18 cellular contexts compared by ENCODE assay signal in genomic region chr6:110699780-110700179, GRCh38.
"Had no signal": no experiment of that assay in that cellular context is flagged by ENCODE, and none has a peak within 500 bp of the region (broad histone marks: within the 10 kb centered on the region; RNA-seq: fewer than 3 reads in every experiment).

No MANE protein-coding gene starts in this region.

- DNase-seq: activated CD4-positive, alpha-beta T cell treated with anti-CD3 and anti-CD28 coated beads for 4 hours; activated CD8-positive, alpha-beta memory T cell treated with anti-CD3 and anti-CD28 coated beads, Interleukin-2, amount 50 U/mL, for 4 hours; activated CD8-positive, alpha-beta T cell treated with anti-CD3 and anti-CD28 coated beads for 36 hours; activated gamma-delta T cell treated with Interleukin-2 at 50 U/mL for 16 hours; activated naive CD8-positive, alpha-beta T cell treated with anti-CD3 and anti-CD28 coated beads for 36 hours; activated T-cell treated with anti-CD3 and anti-CD28 coated beads, Interleukin-2, amount 50 U/mL, for 72 hours; dermis blood vessel endothelial cell; left cardiac atrium; lower lobe of right lung; mucosa of descending colon; naive thymus-derived CD8-positive, alpha-beta T cell; nucleus accumbens; right cardiac atrium; small intestine; transverse colon had no signal

- H3K27ac ChIP-seq: esophagus muscularis mucosa, foreskin keratinocyte, lower lobe of right lung, transverse colon, VCaP had no signal

- H3K9me3 ChIP-seq: esophagus muscularis mucosa, lower lobe of right lung, mucosa of descending colon had no signal

- H3K27me3 ChIP-seq: esophagus muscularis mucosa, foreskin keratinocyte, transverse colon had no signal

- H3K36me3 ChIP-seq: esophagus muscularis mucosa, lower lobe of right lung, transverse colon had no signal

- H3K4me3 ChIP-seq: esophagus muscularis mucosa, lower lobe of right lung, mucosa of descending colon, transverse colon had no signal
